ENCODE assay signal across 22 cellular contexts in genomic region chr22:27459955-27460354, GRCh38.
"Had no signal": no experiment of that assay in that cellular context is flagged by ENCODE, and none has a peak within 500 bp of the region (broad histone marks: within the 10 kb centered on the region; RNA-seq: fewer than 3 reads in every experiment).

No MANE protein-coding gene starts in this region.

- H3K4me1 ChIP-seq: prostate gland, spleen had no signal

- H3K27me3 Mint-ChIP-seq: activated CD4-positive, alpha-beta memory T cell treated with anti-CD3 and anti-CD28 coated beads for 36 hours had no signal

- H3K9me3 ChIP-seq: ovary, prostate gland, tibial artery had no signal

- H3K36me3 Mint-ChIP-seq: activated CD4-positive, alpha-beta memory T cell treated with anti-CD3 and anti-CD28 coated beads for 36 hours had no signal

- ATAC-seq: effector memory CD8-positive, alpha-beta T cell; esophagus mucosa; T-helper 17 cell had no signal

- FAIRE-seq: colon, endothelial cell of umbilical vein, islet of Langerhans had no signal

- H3K4me1 Mint-ChIP-seq: T-helper 17 cell had no signal

- H3K36me3 ChIP-seq: brain microvascular endothelial cell, gastroesophageal sphincter, ovary, prostate gland, spleen, tibial artery had no signal

- H3K27ac ChIP-seq: brain microvascular endothelial cell, ovary, prostate gland, spleen had no signal

- H3K27me3 ChIP-seq: brain microvascular endothelial cell, gastroesophageal sphincter, ovary, tibial artery had no signal

- DNase-seq: activated CD4-positive, alpha-beta memory T cell treated with anti-CD3 and anti-CD28 coated beads for 36 hours; activated CD4-positive, alpha-beta T cell treated with anti-CD3 and anti-CD28 coated beads for 4 hours; activated CD4-positive, CD25-positive, alpha-beta regulatory T cell; activated naive CD4-positive, alpha-beta T cell treated with anti-CD3 and anti-CD28 coated beads for 36 hours; activated T-cell treated with anti-CD3 and anti-CD28 coated beads, Interleukin-2, amount 50 U/mL, for 48 hours; brain microvascular endothelial cell; dorsolateral prefrontal cortex; effector memory CD8-positive, alpha-beta T cell; mammary epithelial cell; ovary; spleen; stimulated activated CD4-positive, alpha-beta T cell treated with anti-CD3 and anti-CD28 coated beads, Interleukin-4, amount 100 ng/mL, for 1 hour; stimulated activated naive CD4-positive, alpha-beta T cell treated with Interleukin-2 at 50 U/mL for 16 hours; SW 1271; T-helper 17 cell had no signal

- H3K4me3 Mint-ChIP-seq: activated CD4-positive, alpha-beta memory T cell treated with anti-CD3 and anti-CD28 coated beads for 36 hours; activated naive CD4-positive, alpha-beta T cell treated with anti-CD3 and anti-CD28 coated beads for 36 hours; effector memory CD8-positive, alpha-beta T cell; T-helper 17 cell had no signal

- H3K4me3 ChIP-seq: dorsolateral prefrontal cortex, gastroesophageal sphincter, ovary, prostate gland, spleen, tibial artery had no signal

- H3K27ac Mint-ChIP-seq: activated CD4-positive, alpha-beta memory T cell treated with anti-CD3 and anti-CD28 coated beads for 36 hours; activated naive CD4-positive, alpha-beta T cell treated with anti-CD3 and anti-CD28 coated beads for 36 hours; effector memory CD8-positive, alpha-beta T cell; T-helper 17 cell had no signal
